ENCODE assay signal across 1 cellular context in the genomic region with DNA sequence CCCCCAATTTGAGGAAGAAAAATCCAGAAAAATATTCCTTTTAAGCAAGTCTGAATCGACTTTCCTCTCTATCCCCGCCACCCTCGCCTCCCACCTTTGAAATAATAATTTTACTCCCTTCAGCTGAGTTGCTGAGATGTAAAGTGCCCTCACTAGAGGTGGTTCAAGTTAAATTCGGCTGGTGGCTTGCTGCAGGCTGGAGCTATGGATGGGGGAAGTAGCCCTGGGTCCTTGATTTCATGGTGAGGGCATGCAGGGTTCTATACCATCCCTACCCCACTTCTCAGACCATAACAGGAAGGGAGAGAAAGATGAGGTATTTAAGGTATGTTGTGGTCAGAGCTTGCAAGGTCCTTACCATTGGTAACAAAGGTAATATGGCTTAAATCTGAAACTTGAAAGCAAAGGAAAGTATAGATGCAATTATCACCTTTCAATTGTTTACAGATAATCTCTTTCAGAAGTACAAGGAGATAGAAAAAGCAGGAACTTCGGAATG.
TF ChIP-seq lines count a peak whose summit lies in the region.

No MANE protein-coding gene starts in this region.

TF ChIP-seq in H1, 55 proteins besides CTCF, POLR2A, EP300 and RAD21 (continued from another document):
- TF ChIP-seq TCF12 (IDR thresholded peaks at IDR 0.05; ENCODE audit: low read depth, low read length) = no peak
- no peak for TF ChIP-seq YY1 (IDR thresholded peaks at IDR 0.05; ENCODE audit: low read depth, low read length)
- TF ChIP-seq KDM5A (IDR thresholded peaks at IDR 0.05; ENCODE audit: low read length) = no peak
- no peak for TF ChIP-seq KDM1A (IDR thresholded peaks at IDR 0.05; ENCODE audit: borderline replicate concordance, low read length)
- TF ChIP-seq, protein P1, sequence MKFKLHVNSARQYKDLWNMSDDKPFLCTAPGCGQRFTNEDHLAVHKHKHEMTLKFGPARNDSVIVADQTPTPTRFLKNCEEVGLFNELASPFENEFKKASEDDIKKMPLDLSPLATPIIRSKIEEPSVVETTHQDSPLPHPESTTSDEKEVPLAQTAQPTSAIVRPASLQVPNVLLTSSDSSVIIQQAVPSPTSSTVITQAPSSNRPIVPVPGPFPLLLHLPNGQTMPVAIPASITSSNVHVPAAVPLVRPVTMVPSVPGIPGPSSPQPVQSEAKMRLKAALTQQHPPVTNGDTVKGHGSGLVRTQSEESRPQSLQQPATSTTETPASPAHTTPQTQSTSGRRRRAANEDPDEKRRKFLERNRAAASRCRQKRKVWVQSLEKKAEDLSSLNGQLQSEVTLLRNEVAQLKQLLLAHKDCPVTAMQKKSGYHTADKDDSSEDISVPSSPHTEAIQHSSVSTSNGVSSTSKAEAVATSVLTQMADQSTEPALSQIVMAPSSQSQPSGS (IDR thresholded peaks at IDR 0.05; ENCODE audit: low read length) = no peak
- no peak for TF ChIP-seq EGR1 (IDR thresholded peaks at IDR 0.05; ENCODE audit: borderline replicate concordance, low read depth, low read length)
- TF ChIP-seq, protein P2, sequence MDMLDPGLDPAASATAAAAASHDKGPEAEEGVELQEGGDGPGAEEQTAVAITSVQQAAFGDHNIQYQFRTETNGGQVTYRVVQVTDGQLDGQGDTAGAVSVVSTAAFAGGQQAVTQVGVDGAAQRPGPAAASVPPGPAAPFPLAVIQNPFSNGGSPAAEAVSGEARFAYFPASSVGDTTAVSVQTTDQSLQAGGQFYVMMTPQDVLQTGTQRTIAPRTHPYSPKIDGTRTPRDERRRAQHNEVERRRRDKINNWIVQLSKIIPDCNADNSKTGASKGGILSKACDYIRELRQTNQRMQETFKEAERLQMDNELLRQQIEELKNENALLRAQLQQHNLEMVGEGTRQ (IDR thresholded peaks at IDR 0.05; ENCODE audit: low read length) = no peak
- 0 out of 2 replicates have a peak, but pooled peaks have one; percentile 21 for TF ChIP-seq TEAD4 (IDR thresholded peaks at IDR 0.05; ENCODE audit: low read depth, low read length)
- TF ChIP-seq HDAC2 (IDR thresholded peaks at IDR 0.05; ENCODE audit: borderline replicate concordance in 1 of 2, low read depth in 2 of 2, low read length in 2 of 2) = no peak
- TF ChIP-seq TBP (IDR thresholded peaks at IDR 0.05; ENCODE audit: low read depth, low read length) = no peak
- no peak for TF ChIP-seq POLR2AphosphoS5 (IDR thresholded peaks at IDR 0.05; ENCODE audit: low read depth, low read length)
- no peak for TF ChIP-seq POU5F1 (IDR thresholded peaks at IDR 0.05; ENCODE audit: low read depth, low read length)
- TF ChIP-seq BRCA1 (IDR thresholded peaks at IDR 0.05; ENCODE audit: low read depth, low read length) = no peak
- TF ChIP-seq SAP30 (IDR thresholded peaks at IDR 0.05; ENCODE audit: insufficient read depth, insufficient replicate concordance, low read length) = no peak
- TF ChIP-seq RXRA (IDR thresholded peaks at IDR 0.05; ENCODE audit: insufficient read depth, low read depth, low read length) = no peak
- no peak for TF ChIP-seq FOSL1 (IDR thresholded peaks at IDR 0.05; ENCODE audit: insufficient read depth, low read depth, low read length)
- no peak for TF ChIP-seq CHD1 (IDR thresholded peaks at IDR 0.05; ENCODE audit: low read depth, low read length)
- TF ChIP-seq SIN3A (conservative IDR thresholded peaks at IDR 0.05 in 1 of 2, IDR thresholded peaks at IDR 0.05 in 1 of 2; ENCODE audit: low read depth in 1 of 2, low read length in 2 of 2) = no peak
- TF ChIP-seq, protein P3, sequence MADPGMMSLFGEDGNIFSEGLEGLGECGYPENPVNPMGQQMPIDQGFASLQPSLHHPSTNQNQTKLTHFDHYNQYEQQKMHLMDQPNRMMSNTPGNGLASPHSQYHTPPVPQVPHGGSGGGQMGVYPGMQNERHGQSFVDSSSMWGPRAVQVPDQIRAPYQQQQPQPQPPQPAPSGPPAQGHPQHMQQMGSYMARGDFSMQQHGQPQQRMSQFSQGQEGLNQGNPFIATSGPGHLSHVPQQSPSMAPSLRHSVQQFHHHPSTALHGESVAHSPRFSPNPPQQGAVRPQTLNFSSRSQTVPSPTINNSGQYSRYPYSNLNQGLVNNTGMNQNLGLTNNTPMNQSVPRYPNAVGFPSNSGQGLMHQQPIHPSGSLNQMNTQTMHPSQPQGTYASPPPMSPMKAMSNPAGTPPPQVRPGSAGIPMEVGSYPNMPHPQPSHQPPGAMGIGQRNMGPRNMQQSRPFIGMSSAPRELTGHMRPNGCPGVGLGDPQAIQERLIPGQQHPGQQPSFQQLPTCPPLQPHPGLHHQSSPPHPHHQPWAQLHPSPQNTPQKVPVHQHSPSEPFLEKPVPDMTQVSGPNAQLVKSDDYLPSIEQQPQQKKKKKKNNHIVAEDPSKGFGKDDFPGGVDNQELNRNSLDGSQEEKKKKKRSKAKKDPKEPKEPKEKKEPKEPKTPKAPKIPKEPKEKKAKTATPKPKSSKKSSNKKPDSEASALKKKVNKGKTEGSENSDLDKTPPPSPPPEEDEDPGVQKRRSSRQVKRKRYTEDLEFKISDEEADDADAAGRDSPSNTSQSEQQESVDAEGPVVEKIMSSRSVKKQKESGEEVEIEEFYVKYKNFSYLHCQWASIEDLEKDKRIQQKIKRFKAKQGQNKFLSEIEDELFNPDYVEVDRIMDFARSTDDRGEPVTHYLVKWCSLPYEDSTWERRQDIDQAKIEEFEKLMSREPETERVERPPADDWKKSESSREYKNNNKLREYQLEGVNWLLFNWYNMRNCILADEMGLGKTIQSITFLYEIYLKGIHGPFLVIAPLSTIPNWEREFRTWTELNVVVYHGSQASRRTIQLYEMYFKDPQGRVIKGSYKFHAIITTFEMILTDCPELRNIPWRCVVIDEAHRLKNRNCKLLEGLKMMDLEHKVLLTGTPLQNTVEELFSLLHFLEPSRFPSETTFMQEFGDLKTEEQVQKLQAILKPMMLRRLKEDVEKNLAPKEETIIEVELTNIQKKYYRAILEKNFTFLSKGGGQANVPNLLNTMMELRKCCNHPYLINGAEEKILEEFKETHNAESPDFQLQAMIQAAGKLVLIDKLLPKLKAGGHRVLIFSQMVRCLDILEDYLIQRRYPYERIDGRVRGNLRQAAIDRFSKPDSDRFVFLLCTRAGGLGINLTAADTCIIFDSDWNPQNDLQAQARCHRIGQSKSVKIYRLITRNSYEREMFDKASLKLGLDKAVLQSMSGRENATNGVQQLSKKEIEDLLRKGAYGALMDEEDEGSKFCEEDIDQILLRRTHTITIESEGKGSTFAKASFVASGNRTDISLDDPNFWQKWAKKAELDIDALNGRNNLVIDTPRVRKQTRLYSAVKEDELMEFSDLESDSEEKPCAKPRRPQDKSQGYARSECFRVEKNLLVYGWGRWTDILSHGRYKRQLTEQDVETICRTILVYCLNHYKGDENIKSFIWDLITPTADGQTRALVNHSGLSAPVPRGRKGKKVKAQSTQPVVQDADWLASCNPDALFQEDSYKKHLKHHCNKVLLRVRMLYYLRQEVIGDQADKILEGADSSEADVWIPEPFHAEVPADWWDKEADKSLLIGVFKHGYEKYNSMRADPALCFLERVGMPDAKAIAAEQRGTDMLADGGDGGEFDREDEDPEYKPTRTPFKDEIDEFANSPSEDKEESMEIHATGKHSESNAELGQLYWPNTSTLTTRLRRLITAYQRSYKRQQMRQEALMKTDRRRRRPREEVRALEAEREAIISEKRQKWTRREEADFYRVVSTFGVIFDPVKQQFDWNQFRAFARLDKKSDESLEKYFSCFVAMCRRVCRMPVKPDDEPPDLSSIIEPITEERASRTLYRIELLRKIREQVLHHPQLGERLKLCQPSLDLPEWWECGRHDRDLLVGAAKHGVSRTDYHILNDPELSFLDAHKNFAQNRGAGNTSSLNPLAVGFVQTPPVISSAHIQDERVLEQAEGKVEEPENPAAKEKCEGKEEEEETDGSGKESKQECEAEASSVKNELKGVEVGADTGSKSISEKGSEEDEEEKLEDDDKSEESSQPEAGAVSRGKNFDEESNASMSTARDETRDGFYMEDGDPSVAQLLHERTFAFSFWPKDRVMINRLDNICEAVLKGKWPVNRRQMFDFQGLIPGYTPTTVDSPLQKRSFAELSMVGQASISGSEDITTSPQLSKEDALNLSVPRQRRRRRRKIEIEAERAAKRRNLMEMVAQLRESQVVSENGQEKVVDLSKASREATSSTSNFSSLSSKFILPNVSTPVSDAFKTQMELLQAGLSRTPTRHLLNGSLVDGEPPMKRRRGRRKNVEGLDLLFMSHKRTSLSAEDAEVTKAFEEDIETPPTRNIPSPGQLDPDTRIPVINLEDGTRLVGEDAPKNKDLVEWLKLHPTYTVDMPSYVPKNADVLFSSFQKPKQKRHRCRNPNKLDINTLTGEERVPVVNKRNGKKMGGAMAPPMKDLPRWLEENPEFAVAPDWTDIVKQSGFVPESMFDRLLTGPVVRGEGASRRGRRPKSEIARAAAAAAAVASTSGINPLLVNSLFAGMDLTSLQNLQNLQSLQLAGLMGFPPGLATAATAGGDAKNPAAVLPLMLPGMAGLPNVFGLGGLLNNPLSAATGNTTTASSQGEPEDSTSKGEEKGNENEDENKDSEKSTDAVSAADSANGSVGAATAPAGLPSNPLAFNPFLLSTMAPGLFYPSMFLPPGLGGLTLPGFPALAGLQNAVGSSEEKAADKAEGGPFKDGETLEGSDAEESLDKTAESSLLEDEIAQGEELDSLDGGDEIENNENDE (IDR thresholded peaks at IDR 0.05; ENCODE audit: insufficient replicate concordance, low read length) = peak; percentile 99
- no peak for TF ChIP-seq CBX8 (IDR thresholded peaks at IDR 0.05; ENCODE audit: borderline replicate concordance, low read depth, low read length)
- TF ChIP-seq SUZ12 (IDR thresholded peaks at IDR 0.05; ENCODE audit: low read length) = no peak
- no peak for TF ChIP-seq BACH1 (IDR thresholded peaks at IDR 0.05; ENCODE audit: low read length)
- no peak for TF ChIP-seq KDM4A (IDR thresholded peaks at IDR 0.05; ENCODE audit: low read depth, low read length, severe bottlenecking)
- TF ChIP-seq CTBP2 (IDR thresholded peaks at IDR 0.05; ENCODE audit: borderline replicate concordance, insufficient read depth, insufficient read length, low read length) = no peak
- no peak for TF ChIP-seq RNF2 (IDR thresholded peaks at IDR 0.05; ENCODE audit: borderline replicate concordance, low read depth, low read length, missing control alignments, poor library complexity, severe bottlenecking)
- TF ChIP-seq JUN (IDR thresholded peaks at IDR 0.05; ENCODE audit: low read depth, low read length) = no peak
- no peak for TF ChIP-seq RFX5 (IDR thresholded peaks at IDR 0.05; ENCODE audit: borderline replicate concordance, low read depth, low read length)
